Comparison of ENCODE assay signal across 8 cellular contexts in the genomic region with DNA sequence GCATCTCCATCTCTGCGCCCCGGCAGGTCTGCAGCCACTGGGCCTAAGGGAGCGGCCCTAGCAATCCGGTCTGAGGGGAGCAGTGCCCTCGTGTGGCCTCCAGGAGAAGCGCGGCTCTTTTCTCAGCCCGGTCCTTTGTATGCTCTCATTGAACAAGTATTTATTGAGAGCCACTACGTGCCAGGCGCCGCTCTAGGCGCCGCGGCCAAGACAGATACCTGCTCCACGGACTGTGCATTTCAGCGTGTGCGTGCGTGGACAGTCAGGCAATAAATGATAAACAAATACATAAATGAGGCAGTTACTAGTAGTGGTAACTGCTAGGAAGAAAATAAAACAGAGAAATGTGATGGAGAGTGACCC. TPM values are rescaled to one million over a fixed set of nuclear protein-coding genes. Genes with fewer than 3 reads are reported as not detected.
DNase-seq lines count a peak whose midpoint lies in the region; ATAC-seq, FAIRE-seq and TF ChIP-seq lines count a peak whose summit lies in the region.

No MANE protein-coding gene starts in this region.

- in situ Hi-C loops in HAP-1 (cut with MboI; ENCODE audit: low sequenced_read_pairs): no loop called here

- peak; percentile 92 for ATAC-seq in foreskin keratinocyte
- ATAC-seq in omental fat pad (ENCODE audit: low FRiP score): peak; percentile 93

- no peak for TF ChIP-seq POLR2A in thyroid gland (IDR thresholded peaks at IDR 0.05)

- FAIRE-seq in G401.6 (lab: Jason Lieb, UNC): peak; percentile 88

- H3K27ac ChIP-seq in RWPE1 (no peak overlapping the region), foreskin keratinocyte (no peak overlapping the region), thyroid gland (no peak overlapping the region)

- CTCF ChIA-PET in RWPE1 (lab: Yijun Ruan, JAX): interaction anchor here (1.3 to 2.3 kb wide), 2 partner anchors 9 to 114 kb away, joined by 3 to 44 read pairs; no protein-coding TSS in a partner anchor

- no peaks in the 10 kb centered on the region for H3K9me3 ChIP-seq in HAP-1
- H3K9me3 ChIP-seq in thyroid gland: no peaks in the 10 kb centered on the region

- DNase-seq in HAP-1 (ENCODE audit: low spot score in 2 of 2) (peak; percentile 89 to 90), M059J (ENCODE audit: low read depth) (peak; percentile 80), RWPE1 (ENCODE audit: low spot score) (peak; percentile 95), foreskin keratinocyte (peak in 1 of 2 donors; percentile 68), omental fat pad (ENCODE audit: low spot score) (peak; percentile 52), thyroid gland (peak; percentile 82 to 85)
- peak; percentile 90 for DNase-seq in activated effector memory CD4-positive, alpha-beta T cell treated with anti-CD3 and anti-CD28 coated beads, Interleukin-2, amount 50 U/mL, for 16 hours

- H3K27me3 ChIP-seq in HAP-1 (ENCODE audit: low read depth) (no peaks in the 10 kb centered on the region), foreskin keratinocyte (no peaks in the 10 kb centered on the region), thyroid gland (no peaks in the 10 kb centered on the region)

- H3K36me3 ChIP-seq in HAP-1 (replicated peaks): no peaks in the 10 kb centered on the region
- no peaks in the 10 kb centered on the region for H3K36me3 ChIP-seq in thyroid gland

- TF ChIP-seq CTCF in RWPE1 (conservative IDR thresholded peaks at IDR 0.05; ENCODE audit: low read depth) (peak; percentile 98), foreskin keratinocyte (conservative IDR thresholded peaks at IDR 0.05) (peak; percentile 97), omental fat pad (IDR thresholded peaks at IDR 0.05) (peak in 2 of 3 donors; percentile 37 to 82), thyroid gland (IDR thresholded peaks at IDR 0.05) (peak; percentile 77 to 95 (median 86))

- H3K4me1 ChIP-seq in HAP-1 (no peaks in the 10 kb centered on the region), foreskin keratinocyte (peaks cover 4% of the 10 kb centered on the region), thyroid gland (peaks cover 0 to 10% of the 10 kb centered on the region in 2 donors)

- H3K4me3 ChIP-seq in HAP-1: no peak overlapping the region
- no peak overlapping the region for H3K4me3 ChIP-seq in thyroid gland (replicated peaks in 1 of 3)

- intact Hi-C loops in thyroid gland (cut with DNase I): loop anchor here (10.0 kb wide), 2 partner anchors 193 to 283 kb away; no protein-coding TSS in a partner anchor

- POLR2A ChIA-PET in RWPE1 (lab: Yijun Ruan, JAX; ENCODE audit: low non-redundant PET): no interaction called here

- WGBS in thyroid gland, 2 donors: 1% methylated on average over 18 of the region's 18 CpGs

RNA-seq across cellular contexts. Expression of a gene that starts 2.3 kb away (rescaled TPM):
- total RNA-seq in M059J (2014; rRNA removed; shearing (Covaris generic)): not detected in 2 replicates
- total RNA-seq in foreskin keratinocyte: 0.04 TPM in 1 of 2 replicates, not detected in the other
- polyA plus RNA-seq in foreskin keratinocyte: 0.08 TPM in 1 of 2 replicates, not detected in the other
- total RNA-seq in omental fat pad: under 1 TPM in 3 of 4 donors, not detected in 1; 0.12 to 0.74 (median 0.19) TPM
- under 1 TPM in 3 of 4 donors, not detected in 1; 0.29 to 0.45 (median 0.29) TPM for total RNA-seq in thyroid gland

RNA-seq across cellular contexts. Expression of a gene that starts 11.3 kb away (rescaled TPM):
- total RNA-seq in M059J (2014; rRNA removed; shearing (Covaris generic)): 9.2 and 13.8 TPM in 2 replicates
- 12.1 and 15.0 TPM in 2 replicates for total RNA-seq in foreskin keratinocyte
- polyA plus RNA-seq in foreskin keratinocyte: 8.4 and 10.2 TPM in 2 replicates
- 10 to 100 TPM; 32.1 to 81.8 (median 61.0) TPM for total RNA-seq in omental fat pad
- total RNA-seq in thyroid gland: 10 to 100 TPM in 3 of 4 donors, 1 to 10 TPM in 1; 5.8 to 13.0 (median 12.6) TPM

RNA-seq across cellular contexts. Expression of a gene that starts 43.9 kb away (rescaled TPM):
- total RNA-seq in M059J (2014; rRNA removed; shearing (Covaris generic)): 23.9 and 48.5 TPM in 2 replicates
- 51.0 and 54.5 TPM in 2 replicates for total RNA-seq in foreskin keratinocyte
- polyA plus RNA-seq in foreskin keratinocyte: 19.2 and 21.4 TPM in 2 replicates
- total RNA-seq in omental fat pad: 100 to 1,000 TPM in 2 of 4 donors, 10 to 100 TPM in 2; 80.0 to 149 (median 103) TPM
- total RNA-seq in thyroid gland: 100 to 1,000 TPM; 148 to 247 (median 163) TPM

RNA-seq across cellular contexts. Expression of a gene that starts 54.8 kb away (rescaled TPM):
- total RNA-seq in M059J (2014; rRNA removed; shearing (Covaris generic)): 115 and 145 TPM in 2 replicates
- total RNA-seq in foreskin keratinocyte (70.9 and 71.2 TPM in 2 replicates), omental fat pad (100 to 1,000 TPM in 2 of 4 donors, 10 to 100 TPM in 2; 54.1 to 110 (median 88.6) TPM), thyroid gland (100 to 1,000 TPM in 1 of 4 donors, 10 to 100 TPM in 3; 58.2 to 106 (median 87.8) TPM)
- 86.7 and 95.1 TPM in 2 replicates for polyA plus RNA-seq in foreskin keratinocyte
